In genomic region chr9:131382850-131383729, GRCh38 we compare ENCODE assay signal across 8 cellular contexts. TPM values are rescaled to one million over a fixed set of nuclear protein-coding genes. Genes with fewer than 3 reads are reported as not detected.
DNase-seq lines count a peak whose midpoint lies in the region; ATAC-seq and TF ChIP-seq lines count a peak whose summit lies in the region.

No MANE protein-coding gene starts in this region.

- H3K4me3 Mint-ChIP-seq in type B pancreatic cell, result peak overlapping the region; percentile 33

- DNase-seq in DMS 273 (lab: John Stamatoyannopoulos, UW; ENCODE audit: unreplicated experiment) (peak; percentile 94), NCI-H2081 (lab: John Stamatoyannopoulos, UW) (peak; percentile 64 to 88), T47D (ENCODE audit: low read depth in 1 of 2, low spot score in 1 of 2) (peak; percentile 69 to 95), kidney glomerular epithelial cell (lab: John Stamatoyannopoulos, UW) (peak; percentile 80), type B pancreatic cell (ENCODE audit: extremely low spot score, unreplicated experiment) (no peak), DMS114 treated with DMSO at 0.1 percent for 48 hours (lab: John Stamatoyannopoulos, UW; ENCODE audit: unreplicated experiment) (no peak)

- H3K27ac Mint-ChIP-seq in type B pancreatic cell, result peak overlapping the region; percentile 73

- H3K27me3 Mint-ChIP-seq in type B pancreatic cell, result no peaks in the 10 kb centered on the region

- no peaks in the 10 kb centered on the region for H3K9me3 Mint-ChIP-seq in type B pancreatic cell

- H3K36me3 Mint-ChIP-seq in type B pancreatic cell, result no peaks in the 10 kb centered on the region

- ATAC-seq in GM18517 (IDR thresholded peaks at IDR 0.05; ENCODE audit: unreplicated experiment), result no peak
- no peak for ATAC-seq in HG02588 (IDR thresholded peaks at IDR 0.05; ENCODE audit: unreplicated experiment)

- no peak for TF ChIP-seq CTCF in type B pancreatic cell (conservative IDR thresholded peaks at IDR 0.05)

- H3K4me1 Mint-ChIP-seq in type B pancreatic cell (ENCODE audit: unreplicated experiment), result peaks cover 7% of the 10 kb centered on the region

- in situ Hi-C loops in T47D (cut with HindIII; ENCODE audit: low pct_unique_long_range_greater_than_20kb, low sequenced_read_pairs), result no loop called here

RNA-seq across cellular contexts. Expression of gene PRRC2B, which starts 10.8 kb away (rescaled TPM):
- 225 and 300 TPM in 2 replicates for total RNA-seq in type B pancreatic cell (ENCODE audit: low replicate concordance)

Comparison
In these comparisons a context has a peak if more than half of its experiments do, and no peak if none do; other contexts are left out.
1. DNase-seq: peak in DMS 273 (single experiment), NCI-H2081 (2 of 2), T47D (2 of 2) and kidney glomerular epithelial cell (single experiment); none in type B pancreatic cell (single experiment) and DMS114 treated with DMSO at 0.1 percent for 48 hours (single experiment).